In genomic region chr1:183277821-183278735, GRCh38 we compare ENCODE assay signal across 1 cellular context.
TF ChIP-seq lines count a peak whose summit lies in the region.

No MANE protein-coding gene starts in this region.

TF ChIP-seq in H1, 55 proteins besides CTCF, POLR2A, EP300 and RAD21:
- TF ChIP-seq JUN (IDR thresholded peaks at IDR 0.05; ENCODE audit: low read depth, low read length) (no peak), RNF2 (IDR thresholded peaks at IDR 0.05; ENCODE audit: borderline replicate concordance, low read depth, low read length, missing control alignments, poor library complexity, severe bottlenecking) (no peak), GTF2F1 (IDR thresholded peaks at IDR 0.05; ENCODE audit: borderline replicate concordance, low read depth, low read length) (no peak), YY1 (IDR thresholded peaks at IDR 0.05; ENCODE audit: low read depth, low read length) (no peak), ASH2L (IDR thresholded peaks at IDR 0.05; ENCODE audit: low read length) (no peak), JUND (IDR thresholded peaks at IDR 0.05; ENCODE audit: low read length) (no peak), GABPA (IDR thresholded peaks at IDR 0.05; ENCODE audit: borderline replicate concordance, insufficient read depth, low read length) (no peak), FOSL1 (IDR thresholded peaks at IDR 0.05; ENCODE audit: insufficient read depth, low read depth, low read length) (no peak), CREB1 (IDR thresholded peaks at IDR 0.05) (no peak), TEAD4 (IDR thresholded peaks at IDR 0.05; ENCODE audit: low read depth, low read length) (no peak), KDM1A (IDR thresholded peaks at IDR 0.05; ENCODE audit: borderline replicate concordance, low read length) (no peak), RFX5 (IDR thresholded peaks at IDR 0.05; ENCODE audit: borderline replicate concordance, low read depth, low read length) (no peak), NANOG (IDR thresholded peaks at IDR 0.05; ENCODE audit: insufficient read depth, low read depth, low read length, poor library complexity, severe bottlenecking) (no peak), CTBP2 (IDR thresholded peaks at IDR 0.05; ENCODE audit: borderline replicate concordance, insufficient read depth, insufficient read length, low read length) (no peak), CHD2 (IDR thresholded peaks at IDR 0.05; ENCODE audit: low read length) (no peak)
